ENCODE assay signal across 30 cellular contexts in the genomic region with DNA sequence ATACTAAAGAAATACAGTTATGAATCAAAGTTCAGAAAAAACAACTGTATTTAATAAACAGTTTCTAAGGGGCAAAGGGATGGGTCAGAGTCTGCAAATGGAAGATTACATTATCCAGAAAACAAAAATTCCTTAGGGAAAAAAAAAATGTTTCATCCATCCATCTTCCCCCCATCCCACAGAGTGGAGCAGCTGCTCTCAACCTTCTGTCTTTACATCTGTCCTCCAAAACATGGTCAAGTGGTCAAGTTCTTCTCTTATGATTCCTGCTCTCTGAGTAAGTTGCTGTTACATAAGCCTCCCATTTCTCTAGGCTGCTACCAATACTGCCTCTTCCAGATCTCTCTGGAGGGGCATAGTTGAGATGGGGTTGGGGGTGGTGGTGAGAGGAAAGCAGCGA.
"Had no signal": no experiment of that assay in that cellular context is flagged by ENCODE, and none has a peak within 500 bp of the region (broad histone marks: within the 10 kb centered on the region; RNA-seq: fewer than 3 reads in every experiment).

No MANE protein-coding gene starts in this region.

- H3K27ac ChIP-seq: neural progenitor cell, ovary, parathyroid adenoma, psoas muscle, right lobe of liver, sigmoid colon, skin epidermis, spleen, suprapubic skin, testis, tibial artery, transverse colon, upper lobe of right lung, uterus had no signal

- H3K36me3 ChIP-seq: neural progenitor cell, ovary, right lobe of liver, sigmoid colon, spleen, suprapubic skin, tibial artery, transverse colon, upper lobe of right lung, uterus had no signal

- H3K9me3 ChIP-seq: ovary, psoas muscle, right lobe of liver, testis, tibial artery, transverse colon, uterus had no signal

- H3K27me3 ChIP-seq: neural progenitor cell, ovary, right lobe of liver, testis, uterus had no signal

- H2AFZ ChIP-seq: neural progenitor cell, parathyroid adenoma had no signal

- ATAC-seq: naive thymus-derived CD8-positive, alpha-beta T cell; natural killer cell treated with Interleukin-12 subunit alpha and Interleukin-12 subunit beta and Interleukin-15 and Interleukin-18, amount 100 ng/mL, for 72 hours; psoas muscle; right cardiac atrium; right lobe of liver; stimulated activated memory B cell treated with anti-CD40 and anti-IgM and Interleukin-4, amounts not matched to agents 10 μg/mL and 1 μg/mL and 100 μg/mL, for 72 hours; stimulated activated naive CD8-positive, alpha-beta T cell treated with anti-CD3 and anti-CD28 coated beads, Interleukin-15, amount 100 ng/mL, for 72 hours; stimulated activated naive CD8-positive, alpha-beta T cell treated with anti-CD3 and anti-CD28 coated beads, Interleukin-15, Interleukin-2, amounts not matched to agents 100 U/mL and 50 U/mL, for 24 hours; upper lobe of right lung had no signal

- H3K4me1 ChIP-seq: parathyroid adenoma, psoas muscle, right lobe of liver, sigmoid colon, spleen, suprapubic skin, testis, tibial artery, transverse colon, upper lobe of right lung had no signal

- H3K9ac ChIP-seq: neural progenitor cell, parathyroid adenoma had no signal

- H3K79me2 ChIP-seq: parathyroid adenoma had no signal

- H3K4me2 ChIP-seq: neural progenitor cell, smooth muscle cell had no signal

- H3K4me3 ChIP-seq: neural progenitor cell, ovary, psoas muscle, right lobe of liver, sigmoid colon, skin epidermis, smooth muscle cell, spleen, suprapubic skin, testis, tibial artery, transverse colon, upper lobe of right lung, uterus had no signal

- DNase-seq: naive thymus-derived CD8-positive, alpha-beta T cell; occipital lobe; ovary; posterior cingulate gyrus; psoas muscle; right cardiac atrium; right lobe of liver; sigmoid colon; spleen; stimulated activated CD4-positive, alpha-beta T cell treated with anti-CD3 and anti-CD28 coated beads, Interleukin-12 subunit alpha, Interleukin-12 subunit beta, amount 100 ng/mL, for 4 hours; stimulated activated CD4-positive, alpha-beta T cell treated with anti-CD3 and anti-CD28 coated beads, Interleukin-1b, Interleukin-23, amount 100 ng/mL, for 48 hours; stimulated activated CD4-positive, alpha-beta T cell treated with anti-CD3 and anti-CD28 coated beads, Interleukin-4, amount 100 ng/mL, for 1 hour; stimulated activated CD4-positive, alpha-beta T cell treated with anti-CD3 and anti-CD28 coated beads, Interleukin-4, amount 100 ng/mL, for 4 hours; stimulated activated CD8-positive, alpha-beta memory T cell treated with anti-CD3 and anti-CD28 coated beads, Interleukin-4, amount 100 ng/mL, for 48 hours; stimulated activated naive CD4-positive, alpha-beta T cell; stimulated activated naive CD8-positive, alpha-beta T cell treated with anti-CD3 and anti-CD28 coated beads, Interleukin-15, amount 100 ng/mL, for 72 hours; stimulated activated naive CD8-positive, alpha-beta T cell treated with anti-CD3 and anti-CD28 coated beads, Interleukin-15, Interleukin-2, amounts not matched to agents 100 U/mL and 50 U/mL, for 24 hours; substantia nigra; testis; tibial artery; transverse colon; upper lobe of right lung; uterus had no signal
